Comparison of ENCODE assay signal across 1 cellular context in genomic region chr20:1528811-1529210, GRCh38.
TF ChIP-seq lines count a peak whose summit lies in the region.

No MANE protein-coding gene starts in this region.

TF ChIP-seq in HepG2, 621 proteins besides CTCF, POLR2A, EP300 and RAD21:
- TF ChIP-seq TOPORS (CRISPR knock-in tag; IDR thresholded peaks at IDR 0.05) (no peak), HMGXB4 (CRISPR knock-in tag; IDR thresholded peaks at IDR 0.05; ENCODE audit: borderline replicate concordance in 1 of 2, low read depth in 1 of 2) (no peak), PLRG1 (conservative IDR thresholded peaks at IDR 0.05) (no peak), CEBPB (IDR thresholded peaks at IDR 0.05; ENCODE audit: borderline replicate concordance, low read depth, low read length) (peak; percentile 87), MXI1 (IDR thresholded peaks at IDR 0.05; ENCODE audit: borderline replicate concordance, low read depth, low read length) (no peak), E2F5 (CRISPR knock-in tag; conservative IDR thresholded peaks at IDR 0.05) (no peak), NR1H2 (CRISPR knock-in tag; IDR thresholded peaks at IDR 0.05; ENCODE audit: borderline replicate concordance, low read depth) (no peak), ZNF530 (CRISPR knock-in tag; IDR thresholded peaks at IDR 0.05; ENCODE audit: low read depth) (no peak), ZNF777 (CRISPR knock-in tag; IDR thresholded peaks at IDR 0.05) (no peak), JDP2 (CRISPR knock-in tag; IDR thresholded peaks at IDR 0.05; ENCODE audit: borderline replicate concordance) (no peak), FOSL2 (CRISPR knock-in tag; IDR thresholded peaks at IDR 0.05) (peak; percentile 52; the same call in 1 of the 2 replicates), PHF5A (CRISPR knock-in tag; IDR thresholded peaks at IDR 0.05; ENCODE audit: low read depth, unreplicated experiment) (no peak), CEBPG (CRISPR knock-in tag; IDR thresholded peaks at IDR 0.05) (0 out of 2 replicates have a peak, but pooled peaks have one; percentile 19)
TF ChIP-seq in HepG2: peak in this region for 3.
